Comparison of ENCODE assay signal across 14 cellular contexts in the genomic region with DNA sequence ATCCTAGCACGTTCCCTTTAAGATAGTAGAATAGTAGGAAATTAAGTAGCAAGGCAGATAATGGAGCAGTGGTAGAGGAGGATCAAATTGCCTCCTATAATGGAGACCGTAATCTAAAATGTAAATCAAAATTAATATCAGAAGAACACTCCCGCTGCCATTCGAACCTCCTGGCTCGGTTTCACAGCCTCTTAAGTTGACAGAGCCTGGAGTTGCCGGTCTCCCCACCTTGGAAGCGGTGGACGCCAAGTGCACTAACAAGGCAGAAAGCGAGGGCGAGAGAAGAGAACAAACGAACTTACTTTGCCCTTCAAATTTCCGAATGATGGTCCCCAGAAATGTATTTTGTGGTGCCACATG. TPM values are rescaled to one million over a fixed set of nuclear protein-coding genes. Genes with fewer than 3 reads are reported as not detected.
A peak's percentile ranks its signal among the peaks of the same experiment; 100 is the strongest.
DNase-seq lines count a peak whose midpoint lies in the region; ATAC-seq, FAIRE-seq and TF ChIP-seq lines count a peak whose summit lies in the region.
"Had no signal": no experiment of that assay in that cellular context is flagged by ENCODE, and none has a peak within 500 bp of the region (broad histone marks: within the 10 kb centered on the region; RNA-seq: fewer than 3 reads in every experiment).

No MANE protein-coding gene starts in this region.

- TF ChIP-seq CTCF in astrocyte of the spinal cord (IDR thresholded peaks at IDR 0.05; ENCODE audit: low read depth, low read length) (no peak), neural crest cell (conservative IDR thresholded peaks at IDR 0.05) (no peak)

- no peaks in the 10 kb centered on the region for H3K36me3 Mint-ChIP-seq in neural crest cell (ENCODE audit: low read depth)
- H3K36me3 Mint-ChIP-seq: stimulated activated naive B cell treated with anti-CD40 and anti-IgM and Interleukin-4, amounts not matched to agents 10 μg/mL and 1 μg/mL and 100 μg/mL, for 72 hours had no signal

- H3K27me3 Mint-ChIP-seq in neural crest cell (ENCODE audit: low read depth): peaks cover 73% of the 10 kb centered on the region

- H3K27ac Mint-ChIP-seq in neural crest cell (ENCODE audit: unreplicated experiment): peak overlapping the region; percentile 15
- H3K27ac Mint-ChIP-seq: naive B cell; stimulated activated naive B cell treated with anti-CD40 and anti-IgM and Interleukin-4, amounts not matched to agents 10 μg/mL and 1 μg/mL and 100 μg/mL, for 72 hours had no signal

- no peak for FAIRE-seq in urothelium cell line (lab: Jason Lieb, UNC)
- FAIRE-seq: islet of Langerhans had no signal

- ATAC-seq in HG03175 (IDR thresholded peaks at IDR 0.05; ENCODE audit: unreplicated experiment): no peak
- ATAC-seq: stimulated activated naive B cell treated with anti-CD40 and anti-IgM and Interleukin-4, amounts not matched to agents 10 μg/mL and 1 μg/mL and 100 μg/mL, for 72 hours had no signal

- peaks cover 2% of the 10 kb centered on the region for H3K9me3 Mint-ChIP-seq in neural crest cell

- H3K4me3 ChIP-seq in astrocyte of the spinal cord (ENCODE audit: low read depth, low read length): peak overlapping the region; percentile 28

- DNase-seq in DMS79 treated with DMSO at 0.1 percent for 48 hours (lab: John Stamatoyannopoulos, UW): peak; percentile 94
- DNase-seq in NCI-H1694 (lab: John Stamatoyannopoulos, UW): peak; percentile 44
- no peak for DNase-seq in astrocyte of the spinal cord (ENCODE audit: low read depth, low spot score)
- DNase-seq in neural crest cell (ENCODE audit: low read depth, low spot score): no peak
- DNase-seq in HK-2 (ENCODE audit: unreplicated experiment): no peak
- no peak for DNase-seq in ACHN
- no peak for DNase-seq in urothelium cell line (ENCODE audit: low spot score)
- DNase-seq: activated CD4-positive, CD25-positive, alpha-beta regulatory T cell treated with anti-CD3 and anti-CD28 coated beads, Interleukin-2, amount 50 U/mL, for 72 hours; naive B cell; stimulated activated naive B cell treated with anti-CD40 and anti-IgM and Interleukin-4, amounts not matched to agents 10 μg/mL and 1 μg/mL and 100 μg/mL, for 72 hours had no signal

- H3K4me3 Mint-ChIP-seq in neural crest cell: peak overlapping the region; percentile 93
- H3K4me3 Mint-ChIP-seq: naive B cell; stimulated activated naive B cell treated with anti-CD40 and anti-IgM and Interleukin-4, amounts not matched to agents 10 μg/mL and 1 μg/mL and 100 μg/mL, for 72 hours had no signal

- in situ Hi-C loops in astrocyte of the spinal cord (cut with HindIII; ENCODE audit: low sequenced_read_pairs): no loop called here
- in situ Hi-C loops in ACHN (cut with HindIII; ENCODE audit: low pct_ligation_motif_present, low pct_unique_long_range_greater_than_20kb, low sequenced_read_pairs): no loop called here

- peaks cover 20% of the 10 kb centered on the region for H3K4me1 Mint-ChIP-seq in neural crest cell
- H3K4me1 Mint-ChIP-seq: naive B cell; stimulated activated naive B cell treated with anti-CD40 and anti-IgM and Interleukin-4, amounts not matched to agents 10 μg/mL and 1 μg/mL and 100 μg/mL, for 72 hours had no signal

RNA-seq across cellular contexts. Expression of a gene that starts 0.4 kb away (rescaled TPM):
- 1.7 and 2.8 TPM in 2 replicates for total RNA-seq in neural crest cell
- total RNA-seq: fibroblast of lung, HT1080 had no signal

Comparison
In these comparisons a context has a peak if more than half of its experiments do, and no peak if none do; other contexts are left out.
1. DNase-seq: peak in DMS79 treated with DMSO at 0.1 percent for 48 hours (single experiment) and NCI-H1694 (single experiment); none in astrocyte of the spinal cord (single experiment), neural crest cell (single experiment), HK-2 (single experiment), ACHN (single experiment) and urothelium cell line (single experiment).